In the genomic region with DNA sequence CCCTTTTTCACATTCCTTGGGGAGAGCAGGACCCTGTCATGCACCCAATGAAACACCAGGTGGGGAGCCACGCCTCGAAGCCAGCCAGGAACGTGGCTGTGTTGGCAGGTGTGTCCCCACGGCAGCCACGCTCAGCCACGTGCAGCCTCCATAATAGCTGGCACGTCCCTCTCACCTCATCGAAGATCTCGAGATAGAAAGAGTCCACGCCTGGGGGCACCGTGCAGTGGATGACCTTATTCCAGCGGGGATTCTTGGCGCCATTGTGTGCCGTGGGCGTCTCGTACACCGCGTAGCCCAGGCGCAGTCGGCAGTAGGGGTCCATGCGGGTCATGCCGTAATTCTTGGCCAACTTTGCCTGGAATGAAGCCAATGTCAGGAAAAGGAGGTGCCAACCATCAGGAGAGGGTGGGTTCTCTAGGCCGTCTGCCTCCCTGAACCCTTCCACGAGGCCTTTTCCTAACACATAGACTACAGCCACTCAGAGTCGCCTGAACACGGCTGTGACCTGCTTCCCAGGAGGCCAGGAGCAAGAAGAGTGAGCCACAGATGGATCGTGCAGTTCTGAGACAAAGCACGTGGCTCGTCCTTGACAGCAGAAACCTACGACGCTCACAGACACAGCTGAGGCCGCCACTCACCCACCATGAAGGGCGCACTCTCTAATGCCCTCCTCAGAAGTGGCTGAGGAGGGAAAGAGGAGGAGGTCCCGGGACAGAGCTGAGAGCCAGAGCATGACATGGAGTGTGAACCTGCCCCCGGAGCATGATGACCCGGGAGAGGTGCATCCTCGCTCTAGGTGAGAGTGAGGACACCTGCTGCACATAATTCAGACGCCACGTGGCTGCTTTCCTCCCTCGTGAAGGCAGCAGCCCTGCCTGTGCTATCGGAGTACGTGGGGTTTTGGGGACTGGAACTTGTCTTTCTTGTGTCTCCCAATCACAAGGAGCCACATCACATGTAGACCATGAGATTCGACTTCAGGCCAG, we compare ENCODE assay signal across 1 cellular context.
TF ChIP-seq lines count a peak whose summit lies in the region.

No MANE protein-coding gene starts in this region.

TF ChIP-seq in H1, 55 proteins besides CTCF, POLR2A, EP300 and RAD21:
- TF ChIP-seq GABPA (IDR thresholded peaks at IDR 0.05; ENCODE audit: borderline replicate concordance, insufficient read depth, low read length) = no peak
- TF ChIP-seq EGR1 (IDR thresholded peaks at IDR 0.05; ENCODE audit: borderline replicate concordance, low read depth, low read length) = 0 out of 2 replicates have a peak, but pooled peaks have one; percentile 24
- TF ChIP-seq, protein P1, sequence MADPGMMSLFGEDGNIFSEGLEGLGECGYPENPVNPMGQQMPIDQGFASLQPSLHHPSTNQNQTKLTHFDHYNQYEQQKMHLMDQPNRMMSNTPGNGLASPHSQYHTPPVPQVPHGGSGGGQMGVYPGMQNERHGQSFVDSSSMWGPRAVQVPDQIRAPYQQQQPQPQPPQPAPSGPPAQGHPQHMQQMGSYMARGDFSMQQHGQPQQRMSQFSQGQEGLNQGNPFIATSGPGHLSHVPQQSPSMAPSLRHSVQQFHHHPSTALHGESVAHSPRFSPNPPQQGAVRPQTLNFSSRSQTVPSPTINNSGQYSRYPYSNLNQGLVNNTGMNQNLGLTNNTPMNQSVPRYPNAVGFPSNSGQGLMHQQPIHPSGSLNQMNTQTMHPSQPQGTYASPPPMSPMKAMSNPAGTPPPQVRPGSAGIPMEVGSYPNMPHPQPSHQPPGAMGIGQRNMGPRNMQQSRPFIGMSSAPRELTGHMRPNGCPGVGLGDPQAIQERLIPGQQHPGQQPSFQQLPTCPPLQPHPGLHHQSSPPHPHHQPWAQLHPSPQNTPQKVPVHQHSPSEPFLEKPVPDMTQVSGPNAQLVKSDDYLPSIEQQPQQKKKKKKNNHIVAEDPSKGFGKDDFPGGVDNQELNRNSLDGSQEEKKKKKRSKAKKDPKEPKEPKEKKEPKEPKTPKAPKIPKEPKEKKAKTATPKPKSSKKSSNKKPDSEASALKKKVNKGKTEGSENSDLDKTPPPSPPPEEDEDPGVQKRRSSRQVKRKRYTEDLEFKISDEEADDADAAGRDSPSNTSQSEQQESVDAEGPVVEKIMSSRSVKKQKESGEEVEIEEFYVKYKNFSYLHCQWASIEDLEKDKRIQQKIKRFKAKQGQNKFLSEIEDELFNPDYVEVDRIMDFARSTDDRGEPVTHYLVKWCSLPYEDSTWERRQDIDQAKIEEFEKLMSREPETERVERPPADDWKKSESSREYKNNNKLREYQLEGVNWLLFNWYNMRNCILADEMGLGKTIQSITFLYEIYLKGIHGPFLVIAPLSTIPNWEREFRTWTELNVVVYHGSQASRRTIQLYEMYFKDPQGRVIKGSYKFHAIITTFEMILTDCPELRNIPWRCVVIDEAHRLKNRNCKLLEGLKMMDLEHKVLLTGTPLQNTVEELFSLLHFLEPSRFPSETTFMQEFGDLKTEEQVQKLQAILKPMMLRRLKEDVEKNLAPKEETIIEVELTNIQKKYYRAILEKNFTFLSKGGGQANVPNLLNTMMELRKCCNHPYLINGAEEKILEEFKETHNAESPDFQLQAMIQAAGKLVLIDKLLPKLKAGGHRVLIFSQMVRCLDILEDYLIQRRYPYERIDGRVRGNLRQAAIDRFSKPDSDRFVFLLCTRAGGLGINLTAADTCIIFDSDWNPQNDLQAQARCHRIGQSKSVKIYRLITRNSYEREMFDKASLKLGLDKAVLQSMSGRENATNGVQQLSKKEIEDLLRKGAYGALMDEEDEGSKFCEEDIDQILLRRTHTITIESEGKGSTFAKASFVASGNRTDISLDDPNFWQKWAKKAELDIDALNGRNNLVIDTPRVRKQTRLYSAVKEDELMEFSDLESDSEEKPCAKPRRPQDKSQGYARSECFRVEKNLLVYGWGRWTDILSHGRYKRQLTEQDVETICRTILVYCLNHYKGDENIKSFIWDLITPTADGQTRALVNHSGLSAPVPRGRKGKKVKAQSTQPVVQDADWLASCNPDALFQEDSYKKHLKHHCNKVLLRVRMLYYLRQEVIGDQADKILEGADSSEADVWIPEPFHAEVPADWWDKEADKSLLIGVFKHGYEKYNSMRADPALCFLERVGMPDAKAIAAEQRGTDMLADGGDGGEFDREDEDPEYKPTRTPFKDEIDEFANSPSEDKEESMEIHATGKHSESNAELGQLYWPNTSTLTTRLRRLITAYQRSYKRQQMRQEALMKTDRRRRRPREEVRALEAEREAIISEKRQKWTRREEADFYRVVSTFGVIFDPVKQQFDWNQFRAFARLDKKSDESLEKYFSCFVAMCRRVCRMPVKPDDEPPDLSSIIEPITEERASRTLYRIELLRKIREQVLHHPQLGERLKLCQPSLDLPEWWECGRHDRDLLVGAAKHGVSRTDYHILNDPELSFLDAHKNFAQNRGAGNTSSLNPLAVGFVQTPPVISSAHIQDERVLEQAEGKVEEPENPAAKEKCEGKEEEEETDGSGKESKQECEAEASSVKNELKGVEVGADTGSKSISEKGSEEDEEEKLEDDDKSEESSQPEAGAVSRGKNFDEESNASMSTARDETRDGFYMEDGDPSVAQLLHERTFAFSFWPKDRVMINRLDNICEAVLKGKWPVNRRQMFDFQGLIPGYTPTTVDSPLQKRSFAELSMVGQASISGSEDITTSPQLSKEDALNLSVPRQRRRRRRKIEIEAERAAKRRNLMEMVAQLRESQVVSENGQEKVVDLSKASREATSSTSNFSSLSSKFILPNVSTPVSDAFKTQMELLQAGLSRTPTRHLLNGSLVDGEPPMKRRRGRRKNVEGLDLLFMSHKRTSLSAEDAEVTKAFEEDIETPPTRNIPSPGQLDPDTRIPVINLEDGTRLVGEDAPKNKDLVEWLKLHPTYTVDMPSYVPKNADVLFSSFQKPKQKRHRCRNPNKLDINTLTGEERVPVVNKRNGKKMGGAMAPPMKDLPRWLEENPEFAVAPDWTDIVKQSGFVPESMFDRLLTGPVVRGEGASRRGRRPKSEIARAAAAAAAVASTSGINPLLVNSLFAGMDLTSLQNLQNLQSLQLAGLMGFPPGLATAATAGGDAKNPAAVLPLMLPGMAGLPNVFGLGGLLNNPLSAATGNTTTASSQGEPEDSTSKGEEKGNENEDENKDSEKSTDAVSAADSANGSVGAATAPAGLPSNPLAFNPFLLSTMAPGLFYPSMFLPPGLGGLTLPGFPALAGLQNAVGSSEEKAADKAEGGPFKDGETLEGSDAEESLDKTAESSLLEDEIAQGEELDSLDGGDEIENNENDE (IDR thresholded peaks at IDR 0.05; ENCODE audit: insufficient replicate concordance, low read length) = no peak
- TF ChIP-seq, protein P2, sequence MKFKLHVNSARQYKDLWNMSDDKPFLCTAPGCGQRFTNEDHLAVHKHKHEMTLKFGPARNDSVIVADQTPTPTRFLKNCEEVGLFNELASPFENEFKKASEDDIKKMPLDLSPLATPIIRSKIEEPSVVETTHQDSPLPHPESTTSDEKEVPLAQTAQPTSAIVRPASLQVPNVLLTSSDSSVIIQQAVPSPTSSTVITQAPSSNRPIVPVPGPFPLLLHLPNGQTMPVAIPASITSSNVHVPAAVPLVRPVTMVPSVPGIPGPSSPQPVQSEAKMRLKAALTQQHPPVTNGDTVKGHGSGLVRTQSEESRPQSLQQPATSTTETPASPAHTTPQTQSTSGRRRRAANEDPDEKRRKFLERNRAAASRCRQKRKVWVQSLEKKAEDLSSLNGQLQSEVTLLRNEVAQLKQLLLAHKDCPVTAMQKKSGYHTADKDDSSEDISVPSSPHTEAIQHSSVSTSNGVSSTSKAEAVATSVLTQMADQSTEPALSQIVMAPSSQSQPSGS (IDR thresholded peaks at IDR 0.05; ENCODE audit: low read length) = no peak
